22 cellular contexts compared by ENCODE assay signal in the genomic region with DNA sequence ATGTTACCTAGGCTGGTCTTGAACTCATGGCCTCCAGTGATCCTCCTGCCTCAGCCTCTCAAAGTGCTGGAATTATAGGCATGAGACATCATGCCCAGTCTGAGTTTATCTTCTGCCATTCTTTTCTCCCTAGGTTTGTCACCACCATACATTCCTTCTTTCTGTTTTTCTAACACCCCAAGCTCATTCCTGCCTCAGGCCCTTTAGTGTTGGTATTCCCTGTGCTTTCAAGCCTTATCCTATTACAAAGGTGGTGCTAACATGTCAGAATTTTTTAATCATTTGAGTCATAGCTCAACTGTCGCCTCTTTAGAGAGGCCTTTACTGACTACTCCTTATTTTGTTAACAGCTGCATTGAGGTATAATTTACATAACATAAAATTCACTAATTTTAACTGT.
"Had no signal": no experiment of that assay in that cellular context is flagged by ENCODE, and none has a peak within 500 bp of the region (broad histone marks: within the 10 kb centered on the region; RNA-seq: fewer than 3 reads in every experiment).

No MANE protein-coding gene starts in this region.

- H3K36me3 Mint-ChIP-seq: naive thymus-derived CD4-positive, alpha-beta T cell; stimulated activated effector memory CD8-positive, alpha-beta T cell treated with anti-CD3 and anti-CD28 coated beads, Interleukin-12 subunit alpha, Interleukin-12 subunit beta, amount 100 ng/mL, for 72 hours had no signal

- DNase-seq: islet precursor cell; left ventricle myocardium inferior; midbrain; mucosa of descending colon; naive thymus-derived CD4-positive, alpha-beta T cell; ovary; right lobe of liver; stimulated activated CD4-positive, alpha-beta T cell treated with anti-CD3 and anti-CD28 coated beads, Interleukin-12 subunit alpha, Interleukin-12 subunit beta, amount 100 ng/mL, for 4 hours; stimulated activated CD4-positive, alpha-beta T cell treated with anti-CD3 and anti-CD28 coated beads, Interleukin-15, amount 100 ng/mL, for 24 hours; stimulated activated CD4-positive, alpha-beta T cell treated with anti-CD3 and anti-CD28 coated beads, Interleukin-4, amount 100 ng/mL, for 24 hours; stimulated activated naive CD4-positive, alpha-beta T cell treated with Interleukin-2 at 50 U/mL for 16 hours; stimulated activated naive CD8-positive, alpha-beta T cell treated with anti-CD3 and anti-CD28 coated beads, Interleukin-15, amount 100 ng/mL, for 72 hours; substantia nigra; upper lobe of left lung had no signal

- H3K27me3 ChIP-seq: hepatocyte, ovary, right atrium auricular region, right lobe of liver, tibial nerve, upper lobe of left lung, vagina had no signal

- H3K4me3 Mint-ChIP-seq: naive thymus-derived CD4-positive, alpha-beta T cell; natural killer cell treated with Interleukin-12 subunit alpha and Interleukin-12 subunit beta and Interleukin-15 and Interleukin-18, amount 100 ng/mL, for 72 hours; stimulated activated effector memory CD8-positive, alpha-beta T cell treated with anti-CD3 and anti-CD28 coated beads, Interleukin-12 subunit alpha, Interleukin-12 subunit beta, amount 100 ng/mL, for 72 hours; stimulated activated naive CD8-positive, alpha-beta T cell treated with anti-CD3 and anti-CD28 coated beads, Interleukin-15, amount 100 ng/mL, for 72 hours had no signal

- H3K79me2 ChIP-seq: hepatocyte had no signal

- H3K4me1 Mint-ChIP-seq: naive thymus-derived CD4-positive, alpha-beta T cell; stimulated activated effector memory CD8-positive, alpha-beta T cell treated with anti-CD3 and anti-CD28 coated beads, Interleukin-12 subunit alpha, Interleukin-12 subunit beta, amount 100 ng/mL, for 72 hours; stimulated activated naive CD8-positive, alpha-beta T cell treated with anti-CD3 and anti-CD28 coated beads, Interleukin-15, amount 100 ng/mL, for 72 hours had no signal

- H3K4me2 ChIP-seq: hepatocyte had no signal

- H3K9me3 Mint-ChIP-seq: natural killer cell treated with Interleukin-12 subunit alpha and Interleukin-12 subunit beta and Interleukin-15 and Interleukin-18, amount 100 ng/mL, for 72 hours; stimulated activated effector memory CD8-positive, alpha-beta T cell treated with anti-CD3 and anti-CD28 coated beads, Interleukin-12 subunit alpha, Interleukin-12 subunit beta, amount 100 ng/mL, for 72 hours; stimulated activated naive CD8-positive, alpha-beta T cell treated with anti-CD3 and anti-CD28 coated beads, Interleukin-15, amount 100 ng/mL, for 72 hours had no signal

- H3K4me1 ChIP-seq: left ventricle myocardium inferior, right atrium auricular region, right lobe of liver, tibial nerve, upper lobe of left lung, vagina had no signal

- H3K4me3 ChIP-seq: hepatocyte, left ventricle myocardium inferior, lung, mucosa of descending colon, ovary, right atrium auricular region, right lobe of liver, tibial nerve, upper lobe of left lung, vagina had no signal

- H3K27ac ChIP-seq: hepatocyte, left ventricle myocardium inferior, ovary, right atrium auricular region, right lobe of liver, tibial nerve, upper lobe of left lung, vagina had no signal

- H3K9me3 ChIP-seq: mucosa of descending colon, right atrium auricular region, right lobe of liver, tibial nerve, upper lobe of left lung, vagina had no signal

- H3K27me3 Mint-ChIP-seq: progenitor cell of endocrine pancreas had no signal

- H3K36me3 ChIP-seq: left ventricle myocardium inferior, ovary, right atrium auricular region, right lobe of liver, tibial nerve, upper lobe of left lung, vagina had no signal

- H3K27ac Mint-ChIP-seq: naive thymus-derived CD4-positive, alpha-beta T cell; natural killer cell treated with Interleukin-12 subunit alpha and Interleukin-12 subunit beta and Interleukin-15 and Interleukin-18, amount 100 ng/mL, for 72 hours; progenitor cell of endocrine pancreas; stimulated activated effector memory CD8-positive, alpha-beta T cell treated with anti-CD3 and anti-CD28 coated beads, Interleukin-12 subunit alpha, Interleukin-12 subunit beta, amount 100 ng/mL, for 72 hours; stimulated activated naive CD8-positive, alpha-beta T cell treated with anti-CD3 and anti-CD28 coated beads, Interleukin-15, amount 100 ng/mL, for 72 hours had no signal
